Comparison of ENCODE assay signal across 8 cellular contexts in the genomic region with DNA sequence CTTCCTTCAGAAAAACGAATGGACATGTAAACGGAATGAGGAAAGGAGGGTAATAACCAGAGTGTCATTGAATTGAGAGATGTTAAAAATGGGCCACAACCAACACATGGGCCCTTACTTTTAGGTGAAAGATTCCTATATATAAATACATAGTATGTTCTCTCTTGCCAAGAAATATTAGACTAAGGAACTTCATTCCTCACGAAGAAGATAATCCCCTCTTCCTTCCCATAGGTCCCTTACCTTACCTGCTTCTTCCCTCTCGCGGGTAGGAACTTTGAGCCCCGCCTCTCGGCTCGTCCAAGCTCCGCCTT. TPM values are rescaled to one million over a fixed set of nuclear protein-coding genes. Genes with fewer than 3 reads are reported as not detected.
A peak's percentile ranks its signal among the peaks of the same experiment; 100 is the strongest.
DNase-seq lines count a peak whose midpoint lies in the region; ATAC-seq and TF ChIP-seq lines count a peak whose summit lies in the region.

No MANE protein-coding gene starts in this region.

- intact Hi-C loops in heart right ventricle (cut with DNase I) (no loop called here), cardiac septum (cut with DNase I) (no loop called here), upper lobe of right lung (cut with DNase I) (no loop called here)

- peak overlapping the region; percentile 70 to 98 (median 89) for H3K4me3 ChIP-seq in heart right ventricle
- H3K4me3 ChIP-seq in brain microvascular endothelial cell (ENCODE audit: low read depth, low read length) = peak overlapping the region; percentile 96
- H3K4me3 ChIP-seq in upper lobe of right lung = peak overlapping the region; percentile 79

- peak overlapping the region; percentile 96 for H3K27ac Mint-ChIP-seq in memory B cell

- ATAC-seq in heart right ventricle = no peak
- no peak for ATAC-seq in memory B cell (ENCODE audit: low read depth)
- no peak for ATAC-seq in upper lobe of right lung
- no peak for ATAC-seq in GM21737 (IDR thresholded peaks at IDR 0.05; ENCODE audit: unreplicated experiment)

- H3K4me3 Mint-ChIP-seq in memory B cell = peak overlapping the region; percentile 94

- H3K9me3 ChIP-seq in heart right ventricle (no peaks in the 10 kb centered on the region), upper lobe of right lung (no peaks in the 10 kb centered on the region)

- no peaks in the 10 kb centered on the region for H3K36me3 ChIP-seq in heart right ventricle
- no peaks in the 10 kb centered on the region for H3K36me3 ChIP-seq in brain microvascular endothelial cell (replicated peaks)
- H3K36me3 ChIP-seq in upper lobe of right lung = no peaks in the 10 kb centered on the region

- H3K9me3 Mint-ChIP-seq in memory B cell = no peaks in the 10 kb centered on the region

- DNase-seq in heart right ventricle (no peak), cardiac septum (ENCODE audit: low spot score) (no peak), brain microvascular endothelial cell (no peak), memory B cell (ENCODE audit: low spot score in 2 of 2) (no peak), upper lobe of right lung (no peak), NOMO-1 (lab: John Stamatoyannopoulos, UW; ENCODE audit: unreplicated experiment in 2 of 2) (no peak), RKO (ENCODE audit: low spot score) (no peak)

- WGBS in heart right ventricle, 2 donors = 0 to 2% methylated on average over 9 of the region's 9 CpGs

- peaks cover 0 to 33% (median 21%) of the 10 kb centered on the region in 9 donors for H3K4me1 ChIP-seq in heart right ventricle
- peaks cover 18% of the 10 kb centered on the region for H3K4me1 ChIP-seq in upper lobe of right lung

- in situ Hi-C loops in brain microvascular endothelial cell (cut with HindIII; ENCODE audit: low pct_ligation_motif_present, low sequenced_read_pairs) = no loop called here

- H3K36me3 Mint-ChIP-seq in memory B cell = peaks cover 2% of the 10 kb centered on the region

- peak overlapping the region in 7 of 10 donors; percentile 79 to 98 (median 94) for H3K27ac ChIP-seq in heart right ventricle
- no peak overlapping the region for H3K27ac ChIP-seq in brain microvascular endothelial cell
- peak overlapping the region; percentile 88 for H3K27ac ChIP-seq in upper lobe of right lung

- H3K27me3 ChIP-seq in heart right ventricle = no peaks in the 10 kb centered on the region
- H3K27me3 ChIP-seq in brain microvascular endothelial cell (replicated peaks) = no peaks in the 10 kb centered on the region
- H3K27me3 ChIP-seq in upper lobe of right lung = no peaks in the 10 kb centered on the region

- peaks cover 23% of the 10 kb centered on the region for H3K4me1 Mint-ChIP-seq in memory B cell

- TF ChIP-seq CTCF in heart right ventricle (IDR thresholded peaks at IDR 0.05) (no peak), brain microvascular endothelial cell (IDR thresholded peaks at IDR 0.05; ENCODE audit: low read depth, low read length, missing control alignments) (no peak), upper lobe of right lung (IDR thresholded peaks at IDR 0.05) (no peak)

- no peaks in the 10 kb centered on the region for H3K27me3 Mint-ChIP-seq in memory B cell

RNA-seq across cellular contexts. Expression of gene TBC1D22B, which starts 0.3 kb away (rescaled TPM):
- total RNA-seq in heart right ventricle = 1 to 10 TPM; 5.4 to 8.1 (median 6.6) TPM
- polyA plus RNA-seq in heart right ventricle = 1 to 10 TPM; 5.0 to 5.8 TPM
- 9.1 TPM for total RNA-seq in cardiac septum
- 12.4 TPM for total RNA-seq in upper lobe of right lung

RNA-seq across cellular contexts. Expression of gene TMEM217, which starts 0.7 kb away (rescaled TPM):
- total RNA-seq in heart right ventricle = 1 to 10 TPM in 1 of 10 donors, under 1 TPM in 7, not detected in 2; 0.20 to 1.1 (median 0.41) TPM
- under 1 TPM; 0.29 to 0.64 TPM for polyA plus RNA-seq in heart right ventricle
- total RNA-seq in cardiac septum = 1.0 TPM
- total RNA-seq in upper lobe of right lung = 1.8 TPM
